11 cellular contexts compared by ENCODE assay signal in genomic region chr3:197798863-197799262, GRCh38. TPM values are rescaled to one million over a fixed set of nuclear protein-coding genes. Genes with fewer than 3 reads are reported as not detected.
DNase-seq lines count a peak whose midpoint lies in the region; ATAC-seq, FAIRE-seq and TF ChIP-seq lines count a peak whose summit lies in the region.
"Had no signal": no experiment of that assay in that cellular context is flagged by ENCODE, and none has a peak within 500 bp of the region (broad histone marks: within the 10 kb centered on the region; RNA-seq: fewer than 3 reads in every experiment).

No MANE protein-coding gene starts in this region.

- no peak overlapping the region for H3K9ac ChIP-seq in K562 (ENCODE audit: insufficient read depth in 1 of 2, low read depth in 2 of 2, low read length in 2 of 2)

- no peak overlapping the region for H3K4me3 ChIP-seq in K562
- H3K4me3 ChIP-seq: hepatocyte had no signal

- 39% methylated on average over 3 of the region's 3 CpGs for WGBS in K562 (ENCODE audit: insufficient coverage, low coverage, missing lambda C conversion rate)

- peak; percentile 67 for ATAC-seq in GM21423 (IDR thresholded peaks at IDR 0.05; ENCODE audit: unreplicated experiment)
- ATAC-seq in HG03175 (IDR thresholded peaks at IDR 0.05; ENCODE audit: unreplicated experiment), result peak; percentile 49
- ATAC-seq in K562, result peak; percentile 81
- ATAC-seq in HG03571 (IDR thresholded peaks at IDR 0.05; ENCODE audit: unreplicated experiment), result no peak

- TF ChIP-seq RAD21 in K562 (CRISPR knock-in tag; conservative IDR thresholded peaks at IDR 0.05 in 1 of 2, IDR thresholded peaks at IDR 0.05 in 1 of 2), result no peak

- no peak overlapping the region; the same call in 1 of the 2 replicates for H3K4me2 ChIP-seq in K562 (ENCODE audit: insufficient read depth, low read length)
- H3K4me2 ChIP-seq: hepatocyte had no signal

- DNase-seq in GM12891 (ENCODE audit: insufficient read length, low spot score) (no peak), K562 (ENCODE audit: extremely low read depth in 1 of 4, low spot score in 3 of 4) (peak in 2 of 4 experiments; percentile 41 to 51), glomerular visceral epithelial cell (ENCODE audit: extremely low spot score) (no peak), dedifferentiated amniotic fluid mesenchymal stem cell (ENCODE audit: extremely low spot score) (no peak)
- no peak for DNase-seq in activated CD4-positive, alpha-beta T cell treated with anti-CD3 and anti-CD28 coated beads, Interleukin-2, amount 50 U/mL, for 48 hours
- DNase-seq: activated gamma-delta T cell, COR-L47 had no signal

- peaks cover 92% of the 10 kb centered on the region for H3K79me2 ChIP-seq in K562 (ENCODE audit: control insufficient read depth, insufficient read depth, low read length)

- intact Hi-C loops in K562 (cut with micrococcal nuclease), result no loop called here

- no peaks in the 10 kb centered on the region for H3K27me3 ChIP-seq in K562 (ENCODE audit: control insufficient read depth in 2 of 2, insufficient read depth in 2 of 2, low read length in 2 of 2)
- H3K27me3 ChIP-seq: hepatocyte had no signal

- no peak overlapping the region for H3K27ac ChIP-seq in K562 (ENCODE audit: extremely low read depth, low read depth, low read length)
- H3K27ac ChIP-seq: hepatocyte had no signal

- no peaks in the 10 kb centered on the region for H3K36me3 ChIP-seq in K562 (ENCODE audit: control insufficient read depth, insufficient read depth, low read length)

- TF ChIP-seq CTCF in K562 (IDR thresholded peaks at IDR 0.05 in 2 of 3, conservative IDR thresholded peaks at IDR 0.05 in 1 of 3; ENCODE audit: insufficient read depth in 2 of 3, low read depth in 1 of 3, low read length in 3 of 3), result no peak

- TF ChIP-seq POLR2A in GM12891 (IDR thresholded peaks at IDR 0.05; ENCODE audit: low read depth, low read length), result no peak
- no peak for TF ChIP-seq POLR2A in K562 (conservative IDR thresholded peaks at IDR 0.05)

- POLR2A ChIA-PET in K562 (lab: Yijun Ruan, JAX), result interaction anchor here (0.7 kb wide), 1 partner anchor 10 kb away, joined by 3 read pairs; no protein-coding TSS in a partner anchor

- CTCF ChIA-PET in K562 (lab: Yijun Ruan, JAX; ENCODE audit: low intra/inter-chr PET ratio), result interaction anchor here (0.6 kb wide), 1 partner anchor 80 kb away, joined by 3 read pairs; no protein-coding TSS in a partner anchor

- no TSS peak for BruUV-seq in K562 (replicated peaks; lab: Mats Ljungman, UMichigan)

- TF ChIP-seq EP300 in K562 (IDR thresholded peaks at IDR 0.05; ENCODE audit: low read length), result no peak; the same call in 1 of the 2 replicates

- in situ Hi-C loops in K562 (cut with MboI), result no loop called here

- no peaks in the 10 kb centered on the region for H3K9me3 ChIP-seq in K562 (replicated peaks; ENCODE audit: control insufficient read depth, insufficient read depth, low read depth, low read length)

- peaks cover 7 to 20% of the 10 kb centered on the region in 2 experiments; a peak in 3 of 5 replicates for H3K4me1 ChIP-seq in K562 (replicated peaks in 1 of 2; ENCODE audit: control insufficient read depth in 2 of 2, insufficient read depth in 2 of 2, low read length in 2 of 2)

- peak; percentile 78 for FAIRE-seq in GM12891 (lab: Jason Lieb, UNC)
- peak; percentile 63 for FAIRE-seq in K562 (lab: Jason Lieb, UNC)

- H3K9me1 ChIP-seq in K562 (ENCODE audit: control insufficient read depth, insufficient read depth, low read length), result no peaks in the 10 kb centered on the region

- H4K20me1 ChIP-seq in K562 (replicated peaks; ENCODE audit: control insufficient read depth, insufficient read depth, low read length), result peaks cover 18% of the 10 kb centered on the region; the same call in 1 of the 2 replicates

- H2AFZ ChIP-seq in K562 (ENCODE audit: low read depth, low read length), result no peak overlapping the region
- H2AFZ ChIP-seq: hepatocyte had no signal

TF ChIP-seq in GM12891, 5 proteins besides CTCF, POLR2A, EP300 and RAD21:
- TF ChIP-seq SPI1 (IDR thresholded peaks at IDR 0.05; ENCODE audit: low read depth, low read length) (peak; percentile 87), TAF1 (IDR thresholded peaks at IDR 0.05; ENCODE audit: low read depth, low read length) (no peak), POLR2AphosphoS5 (IDR thresholded peaks at IDR 0.05; ENCODE audit: low read depth, low read length) (no peak), PAX5 (IDR thresholded peaks at IDR 0.05; ENCODE audit: insufficient read depth, low read length, severe bottlenecking) (no peak)

TF ChIP-seq in K562, 482 proteins besides CTCF, POLR2A, EP300 and RAD21 (continues in another document):
- TF ChIP-seq SNAPC5 (CRISPR knock-in tag; IDR thresholded peaks at IDR 0.05), result no peak
- 0 out of 2 replicates have a peak, but pooled peaks have one; percentile 46 for TF ChIP-seq EHMT2 (IDR thresholded peaks at IDR 0.05)
- TF ChIP-seq NBN (IDR thresholded peaks at IDR 0.05; ENCODE audit: low read depth), result no peak
- 0 out of 4 replicates have a peak, but pooled peaks of 1 of the 2 experiments have one; percentile 29 for TF ChIP-seq RCOR1 (IDR thresholded peaks at IDR 0.05; ENCODE audit: borderline replicate concordance in 1 of 2, low read depth in 2 of 2, low read length in 2 of 2)
- no peak for TF ChIP-seq KLF10 (CRISPR knock-in tag; IDR thresholded peaks at IDR 0.05)
- TF ChIP-seq TCF3 (CRISPR knock-in tag; IDR thresholded peaks at IDR 0.05), result peak; percentile 71
- TF ChIP-seq ZNF408 (CRISPR knock-in tag; IDR thresholded peaks at IDR 0.05; ENCODE audit: low read depth), result no peak
- TF ChIP-seq HDAC1 (IDR thresholded peaks at IDR 0.05), result peak in 1 of 2 experiments; percentile 35; a peak in 1 of 4 replicates
- peak; percentile 29; the same call in 1 of the 2 replicates for TF ChIP-seq PKNOX1 (IDR thresholded peaks at IDR 0.05)
- TF ChIP-seq TAL1 (IDR thresholded peaks at IDR 0.05), result peak; percentile 31; the same call in 1 of the 2 replicates
- TF ChIP-seq SMARCA4 (IDR thresholded peaks at IDR 0.05), result 0 out of 2 replicates have a peak, but pooled peaks have one; percentile 18
- peak; percentile 49 for TF ChIP-seq ARID1B (IDR thresholded peaks at IDR 0.05)
- TF ChIP-seq TEAD4 (IDR thresholded peaks at IDR 0.05; ENCODE audit: low read length), result peak; percentile 30; the same call in 1 of the 2 replicates
- no peak for TF ChIP-seq TEAD4 (CRISPR knock-in tag; IDR thresholded peaks at IDR 0.05; ENCODE audit: borderline replicate concordance)

RNA-seq across cellular contexts. Expression of gene LRCH3, which starts 7.8 kb away (rescaled TPM):
- polyA plus RNA-seq in GM12891 (2012; ENCODE audit: low read depth, missing spikeins), result 19.6 TPM
- total RNA-seq in K562 (2011; cell fraction: chromatin; rRNA removed; ENCODE audit: low replicate concordance), result 161 and 276 TPM in 2 replicates
- total RNA-seq in K562 (2011; cell fraction: nucleolus; rRNA removed), result 65.2 and 96.1 TPM in 2 replicates
- 143 and 236 TPM in 2 replicates for total RNA-seq in K562 (2011; cell fraction: nucleoplasm; rRNA removed)
- total RNA-seq in K562 (2014; rRNA removed) (39.0 and 40.6 TPM in 2 replicates), K562 (2014; rRNA removed; fragmentation: Illumina TruSeq; extraction: Trizol) (26.6 and 33.1 TPM in 2 replicates), K562 (2015; rRNA removed; fragmentation: Illumina TruSeq; extraction: Trizol) (32.6 and 33.7 TPM in 2 replicates), K562 (2021) (28.6 and 29.2 TPM in 2 replicates)
- polyA plus RNA-seq in K562 (2011; rRNA removed) (75.3 and 78.4 TPM in 2 replicates), K562 (2014; fragmentation: Illumina TruSeq; extraction: Trizol) (55.1 and 56.8 TPM in 2 replicates), K562 (2014; fragmentation: Nextera tagmentation; extraction: Ambion mirVana) (1 to 10 TPM; 4.6 to 5.4 TPM), K562 (2014; rRNA removed) (30.3 and 112 TPM in 2 replicates)
- polyA plus RNA-seq in K562 (2011; cell fraction: cytosol; rRNA removed), result 32.3 and 52.2 TPM in 2 replicates
- 110 and 115 TPM in 2 replicates for polyA plus RNA-seq in K562 (2011; cell fraction: nucleus; rRNA removed)
- 16.3 and 17.8 TPM in 2 replicates for polyA plus RNA-seq in K562 (2012)
- 132 and 162 TPM in 2 replicates for polyA minus RNA-seq in K562 (2011; rRNA and poly(A)+ RNA removed)
- polyA minus RNA-seq in K562 (2011; cell fraction: cytosol; rRNA and poly(A)+ RNA removed), result 27.7 and 35.1 TPM in 2 replicates
- polyA minus RNA-seq in K562 (2011; cell fraction: nucleus; rRNA and poly(A)+ RNA removed), result 33.9 and 66.8 TPM in 2 replicates

RNA-seq across cellular contexts. Expression of gene FYTTD1, which starts 49.2 kb away (rescaled TPM):
- 34.1 TPM for polyA plus RNA-seq in GM12891 (2012; ENCODE audit: low read depth, missing spikeins)
- 9.2 and 23.4 TPM in 2 replicates for total RNA-seq in K562 (2011; cell fraction: chromatin; rRNA removed; ENCODE audit: low replicate concordance)
- total RNA-seq in K562 (2011; cell fraction: nucleolus; rRNA removed), result 6.2 and 7.2 TPM in 2 replicates
- total RNA-seq in K562 (2011; cell fraction: nucleoplasm; rRNA removed), result 13.4 and 20.8 TPM in 2 replicates
- total RNA-seq in K562 (2014; rRNA removed), result 105 and 106 TPM in 2 replicates
- 82.1 and 94.8 TPM in 2 replicates for total RNA-seq in K562 (2014; rRNA removed; fragmentation: Illumina TruSeq; extraction: Trizol)
- total RNA-seq in K562 (2015; rRNA removed; fragmentation: Illumina TruSeq; extraction: Trizol), result 67.5 and 77.6 TPM in 2 replicates
- total RNA-seq in K562 (2021), result 76.3 and 83.8 TPM in 2 replicates
- 53.4 and 64.9 TPM in 2 replicates for polyA plus RNA-seq in K562 (2011; rRNA removed)
- polyA plus RNA-seq in K562 (2011; cell fraction: cytosol; rRNA removed), result 11.2 and 17.6 TPM in 2 replicates
- 8.3 and 15.6 TPM in 2 replicates for polyA plus RNA-seq in K562 (2011; cell fraction: nucleus; rRNA removed)
- 47.8 and 58.7 TPM in 2 replicates for polyA plus RNA-seq in K562 (2012)
- polyA plus RNA-seq in K562 (2014; fragmentation: Illumina TruSeq; extraction: Trizol), result 72.1 and 87.6 TPM in 2 replicates
- 10 to 100 TPM; 35.7 to 47.5 TPM for polyA plus RNA-seq in K562 (2014; fragmentation: Nextera tagmentation; extraction: Ambion mirVana)
- polyA plus RNA-seq in K562 (2014; rRNA removed), result 47.2 and 48.9 TPM in 2 replicates
- polyA minus RNA-seq in K562 (2011; rRNA and poly(A)+ RNA removed), result 80.8 and 120 TPM in 2 replicates
- polyA minus RNA-seq in K562 (2011; cell fraction: cytosol; rRNA and poly(A)+ RNA removed), result 29.3 and 41.4 TPM in 2 replicates
- 5.9 and 10.3 TPM in 2 replicates for polyA minus RNA-seq in K562 (2011; cell fraction: nucleus; rRNA and poly(A)+ RNA removed)
